ENCODE assay signal across 16 cellular contexts in the genomic region with DNA sequence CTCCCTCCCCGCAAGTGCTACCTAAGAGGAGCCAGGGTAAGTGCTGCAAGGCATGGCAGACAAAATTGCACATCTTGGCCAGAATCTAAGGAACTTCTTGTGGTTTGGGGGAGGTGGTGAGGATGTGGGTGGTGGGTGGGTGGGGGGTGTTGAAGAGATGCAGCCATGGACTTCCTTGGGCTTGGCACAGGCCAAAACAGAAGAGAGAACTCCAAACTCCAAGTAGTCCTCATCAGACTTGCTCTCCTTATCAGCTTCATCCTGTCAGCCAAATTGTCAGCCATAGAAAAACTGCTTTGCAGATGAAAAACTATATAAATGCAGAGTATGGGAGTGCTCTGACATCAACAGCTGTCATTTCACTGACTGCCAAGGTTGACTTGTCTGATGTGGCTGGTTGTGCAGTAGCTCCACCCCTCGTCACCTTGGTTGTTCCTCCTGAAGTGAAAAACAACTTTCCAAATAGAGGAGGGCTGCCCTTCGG. TPM values are rescaled to one million over a fixed set of nuclear protein-coding genes. Genes with fewer than 3 reads are reported as not detected.
DNase-seq lines count a peak whose midpoint lies in the region; ATAC-seq and TF ChIP-seq lines count a peak whose summit lies in the region.
"Had no signal": no experiment of that assay in that cellular context is flagged by ENCODE, and none has a peak within 500 bp of the region (broad histone marks: within the 10 kb centered on the region; RNA-seq: fewer than 3 reads in every experiment).

No MANE protein-coding gene starts in this region.

- POLR2A ChIA-PET in CD8-positive, alpha-beta memory T cell (lab: Charles Lee) = interaction anchor here (0.8 to 2.4 kb wide), 6 partner anchors 9 to 46 kb away, joined by 3 to 13 read pairs (median 4); a partner anchor contains a TSS

- ATAC-seq in HG02798 (IDR thresholded peaks at IDR 0.05; ENCODE audit: poor library complexity, unreplicated experiment) = no peak
- ATAC-seq: HepG2, left ventricle myocardium superior had no signal

- H4K20me1 ChIP-seq in osteoblast (ENCODE audit: insufficient read depth, low read length) = peaks cover 13% of the 10 kb centered on the region

- H3K27me3 ChIP-seq in CD8-positive, alpha-beta memory T cell (ENCODE audit: insufficient read depth, low read length, poor library complexity, severe bottlenecking) = no peaks in the 10 kb centered on the region
- H3K27me3 ChIP-seq in osteoblast (ENCODE audit: insufficient read depth, low read length) (no peaks in the 10 kb centered on the region), suprapubic skin (no peaks in the 10 kb centered on the region)
- H3K27me3 ChIP-seq: adrenal gland, ovary, tibial nerve had no signal

- peaks cover 85 to 98% (median 98%) of the 10 kb centered on the region in 3 donors for H3K4me1 Mint-ChIP-seq in CD8-positive, alpha-beta memory T cell
- H3K4me1 Mint-ChIP-seq in activated naive CD4-positive, alpha-beta T cell treated with anti-CD3 and anti-CD28 coated beads, Interleukin-2, amount 10 ng/mL, durations not matched to agents 7 days and 5 days = peaks cover 85% of the 10 kb centered on the region
- H3K4me1 Mint-ChIP-seq in nephron progenitor cell = peaks cover 56% of the 10 kb centered on the region

- no peak for TF ChIP-seq POLR2A in suprapubic skin (IDR thresholded peaks at IDR 0.05)

- H3K9me3 ChIP-seq in CD8-positive, alpha-beta memory T cell (ENCODE audit: low read length) = no peaks in the 10 kb centered on the region
- H3K9me3 ChIP-seq in osteoblast (ENCODE audit: low read depth, low read length) (no peaks in the 10 kb centered on the region), suprapubic skin (no peaks in the 10 kb centered on the region)
- H3K9me3 ChIP-seq: adrenal gland, ovary, tibial nerve had no signal

- no peak overlapping the region for H2AFZ ChIP-seq in osteoblast (ENCODE audit: low read length)

- TF ChIP-seq EP300 in suprapubic skin (IDR thresholded peaks at IDR 0.05) = no peak

- TF ChIP-seq CTCF in osteoblast (IDR thresholded peaks at IDR 0.05; ENCODE audit: extremely low read depth, low read depth, low read length) = no peak
- TF ChIP-seq CTCF in suprapubic skin (IDR thresholded peaks at IDR 0.05) = no peak
- TF ChIP-seq CTCF in nephron progenitor cell (IDR thresholded peaks at IDR 0.05) = no peak

- H3K27ac ChIP-seq in CD8-positive, alpha-beta memory T cell (ENCODE audit: low read depth, low read length) = peak overlapping the region; percentile 53
- H3K27ac ChIP-seq in osteoblast (ENCODE audit: low read depth, low read length) (no peak overlapping the region), suprapubic skin (no peak overlapping the region)
- H3K27ac ChIP-seq: C4-2B had no signal

- no peaks in the 10 kb centered on the region for H3K27me3 Mint-ChIP-seq in CD8-positive, alpha-beta memory T cell
- H3K27me3 Mint-ChIP-seq in activated naive CD4-positive, alpha-beta T cell treated with anti-CD3 and anti-CD28 coated beads, Interleukin-2, amount 10 ng/mL, durations not matched to agents 7 days and 5 days = peaks cover 2% of the 10 kb centered on the region
- peaks cover 18% of the 10 kb centered on the region for H3K27me3 Mint-ChIP-seq in nephron progenitor cell (ENCODE audit: low read depth, poor library complexity)

- H3K36me3 ChIP-seq in CD8-positive, alpha-beta memory T cell (ENCODE audit: insufficient read depth, low read length) = peaks cover 12% of the 10 kb centered on the region
- peaks cover 20% of the 10 kb centered on the region for H3K36me3 ChIP-seq in osteoblast (ENCODE audit: insufficient read depth, low read length)
- H3K36me3 ChIP-seq in suprapubic skin = peaks cover 9% of the 10 kb centered on the region
- H3K36me3 ChIP-seq: ovary had no signal

- peaks cover 0 to 35% (median 4%) of the 10 kb centered on the region in 3 donors for H3K36me3 Mint-ChIP-seq in CD8-positive, alpha-beta memory T cell
- H3K36me3 Mint-ChIP-seq in activated naive CD4-positive, alpha-beta T cell treated with anti-CD3 and anti-CD28 coated beads, Interleukin-2, amount 10 ng/mL, durations not matched to agents 7 days and 5 days = peaks cover 54% of the 10 kb centered on the region
- no peaks in the 10 kb centered on the region for H3K36me3 Mint-ChIP-seq in nephron progenitor cell (ENCODE audit: low read depth)

- H3K4me2 ChIP-seq in osteoblast (ENCODE audit: insufficient read depth, low read length) = no peak overlapping the region

- peak overlapping the region; percentile 79 to 90 (median 81) for H3K4me3 Mint-ChIP-seq in CD8-positive, alpha-beta memory T cell
- H3K4me3 Mint-ChIP-seq in activated naive CD4-positive, alpha-beta T cell treated with anti-CD3 and anti-CD28 coated beads, Interleukin-2, amount 10 ng/mL, durations not matched to agents 7 days and 5 days = peak overlapping the region; percentile 74
- no peak overlapping the region for H3K4me3 Mint-ChIP-seq in nephron progenitor cell

- H3K4me3 ChIP-seq in CD8-positive, alpha-beta memory T cell (ENCODE audit: low read length) = peak overlapping the region; percentile 60
- H3K4me3 ChIP-seq in osteoblast (ENCODE audit: insufficient read depth, low read length) (no peak overlapping the region), suprapubic skin (no peak overlapping the region)
- H3K4me3 ChIP-seq: adrenal gland, ovary, tibial nerve had no signal

- CTCF ChIA-PET in CD8-positive, alpha-beta memory T cell (lab: Charles Lee) = interaction anchor here (1.4 to 32.5 kb wide), 6 partner anchors 7 to 482 kb away, joined by 3 to 1339 read pairs (median 195); a partner anchor contains a TSS
- CTCF ChIA-PET in activated naive CD4-positive, alpha-beta T cell treated with anti-CD3 and anti-CD28 coated beads, Interleukin-2, amount 10 ng/mL, durations not matched to agents 7 days and 5 days (lab: Charles Lee) = interaction anchor here (1.0 to 37.4 kb wide), 6 partner anchors 9 to 264 kb away, joined by 3 to 1080 read pairs (median 3); a partner anchor contains a TSS

- peak overlapping the region; percentile 90 to 97 (median 95) for H3K27ac Mint-ChIP-seq in CD8-positive, alpha-beta memory T cell
- peak overlapping the region; percentile 95 for H3K27ac Mint-ChIP-seq in activated naive CD4-positive, alpha-beta T cell treated with anti-CD3 and anti-CD28 coated beads, Interleukin-2, amount 10 ng/mL, durations not matched to agents 7 days and 5 days
- no peak overlapping the region for H3K27ac Mint-ChIP-seq in nephron progenitor cell

- H3K4me1 ChIP-seq in CD8-positive, alpha-beta memory T cell (ENCODE audit: insufficient read depth, low read length) = peaks cover 94% of the 10 kb centered on the region
- H3K4me1 ChIP-seq in osteoblast (ENCODE audit: insufficient read depth, low read length) (no peaks in the 10 kb centered on the region), suprapubic skin (peaks cover 66% of the 10 kb centered on the region)

- H3K79me2 ChIP-seq in osteoblast (ENCODE audit: insufficient read depth, low read length) = peaks cover 11% of the 10 kb centered on the region

- WGBS in suprapubic skin = 50% methylated on average over 3 of the region's 3 CpGs

- H3K9me3 Mint-ChIP-seq in CD8-positive, alpha-beta memory T cell = no peaks in the 10 kb centered on the region
- no peaks in the 10 kb centered on the region for H3K9me3 Mint-ChIP-seq in activated naive CD4-positive, alpha-beta T cell treated with anti-CD3 and anti-CD28 coated beads, Interleukin-2, amount 10 ng/mL, durations not matched to agents 7 days and 5 days
- H3K9me3 Mint-ChIP-seq in nephron progenitor cell = no peaks in the 10 kb centered on the region

- peak; percentile 42 to 86 (median 75) for DNase-seq in CD8-positive, alpha-beta memory T cell
- DNase-seq in T-helper 22 cell (ENCODE audit: low read depth) (peak; percentile 55), osteoblast (ENCODE audit: insufficient read length, low spot score, missing footprints) (peak; percentile 51), suprapubic skin (ENCODE audit: low spot score in 2 of 2) (no peak), GOT3 (lab: John Stamatoyannopoulos, UW) (no peak), nephron progenitor cell (no peak)
- peak; percentile 78 for DNase-seq in activated naive CD4-positive, alpha-beta T cell treated with anti-CD3 and anti-CD28 coated beads, Interleukin-2, amount 10 ng/mL, durations not matched to agents 7 days and 5 days
- DNase-seq: adrenal gland, H7, left ventricle myocardium superior, NCI-H2107, ovary had no signal

RNA-seq across cellular contexts. Expression of a gene that starts 7.1 kb away (rescaled TPM):
- total RNA-seq in CD8-positive, alpha-beta memory T cell = 1 to 10 TPM; 4.0 to 4.9 TPM
- polyA plus RNA-seq in CD8-positive, alpha-beta memory T cell = 20.2 TPM
- total RNA-seq in osteoblast (2.1 and 2.5 TPM in 2 replicates), suprapubic skin (1 to 10 TPM; 2.1 to 8.5 (median 4.7) TPM)

RNA-seq across cellular contexts. Expression of a gene that starts 8.5 kb away (rescaled TPM):
- total RNA-seq in CD8-positive, alpha-beta memory T cell = 10 to 100 TPM in 1 of 2 experiments, 1 to 10 TPM in 1; 9.9 to 10.6 TPM
- 15.4 TPM for polyA plus RNA-seq in CD8-positive, alpha-beta memory T cell
- total RNA-seq in osteoblast = 6.5 and 10.5 TPM in 2 replicates
- 10 to 100 TPM; 12.3 to 27.4 (median 24.7) TPM for total RNA-seq in suprapubic skin

RNA-seq across cellular contexts. Expression of a gene that starts 18.7 kb away (rescaled TPM):
- 10 to 100 TPM; 14.6 to 15.3 TPM for total RNA-seq in CD8-positive, alpha-beta memory T cell
- polyA plus RNA-seq in CD8-positive, alpha-beta memory T cell = 8.7 TPM
- total RNA-seq in osteoblast (1.8 and 3.5 TPM in 2 replicates), suprapubic skin (1 to 10 TPM; 5.1 to 8.4 (median 7.2) TPM)

RNA-seq across cellular contexts. Expression of a gene that starts 36.1 kb away (rescaled TPM):
- under 1 TPM in 1 of 2 experiments, not detected in 1; 0.07 TPM for total RNA-seq in CD8-positive, alpha-beta memory T cell
- polyA plus RNA-seq in CD8-positive, alpha-beta memory T cell = 0.07 TPM
- total RNA-seq in osteoblast = 0.88 and 1.8 TPM in 2 replicates
- total RNA-seq in suprapubic skin = 1 to 10 TPM in 1 of 4 donors, under 1 TPM in 2, not detected in 1; 0.23 to 2.1 (median 0.34) TPM

RNA-seq across cellular contexts. Expression of a gene that starts 37.3 kb away (rescaled TPM):
- under 1 TPM in 1 of 2 experiments, not detected in 1; 0.39 TPM for total RNA-seq in CD8-positive, alpha-beta memory T cell
- not detected for polyA plus RNA-seq in CD8-positive, alpha-beta memory T cell
- total RNA-seq in osteoblast = not detected in 2 replicates
- total RNA-seq in suprapubic skin = 1 to 10 TPM in 1 of 4 donors, under 1 TPM in 1, not detected in 2; 0.19 to 1.4 TPM
- total RNA-seq: HepG2, ovary had no signal
- polyA plus RNA-seq: HepG2 had no signal

Comparison
In these comparisons a context has a peak if more than half of its experiments do, and no peak if none do; other contexts are left out.
1. DNase-seq: peak in CD8-positive, alpha-beta memory T cell (5 of 5), T-helper 22 cell (single experiment), activated naive CD4-positive, alpha-beta T cell treated with anti-CD3 and anti-CD28 coated beads, Interleukin-2, amount 10 ng/mL, durations not matched to agents 7 days and 5 days (single experiment) and osteoblast (single experiment); none in suprapubic skin (0 of 2), GOT3 (single experiment) and nephron progenitor cell (single experiment).